In genomic region chr10:91354686-91355085, GRCh38 we compare ENCODE assay signal across 29 cellular contexts.
"Had no signal": no experiment of that assay in that cellular context is flagged by ENCODE, and none has a peak within 500 bp of the region (broad histone marks: within the 10 kb centered on the region; RNA-seq: fewer than 3 reads in every experiment).

No MANE protein-coding gene starts in this region.

- H2AFZ ChIP-seq: neural progenitor cell, parathyroid adenoma had no signal

- DNase-seq: natural killer cell; occipital lobe; ovary; psoas muscle; right cardiac atrium; sigmoid colon; spleen; stimulated activated CD4-positive, alpha-beta T cell treated with anti-CD3 and anti-CD28 coated beads, Interleukin-12 subunit alpha, Interleukin-12 subunit beta, amount 100 ng/mL, for 4 hours; stimulated activated CD4-positive, alpha-beta T cell treated with anti-CD3 and anti-CD28 coated beads, Interleukin-1b, Interleukin-23, amount 100 ng/mL, for 48 hours; stimulated activated CD4-positive, alpha-beta T cell treated with anti-CD3 and anti-CD28 coated beads, Interleukin-4, amount 100 ng/mL, for 1 hour; stimulated activated CD4-positive, alpha-beta T cell treated with anti-CD3 and anti-CD28 coated beads, Interleukin-4, amount 100 ng/mL, for 4 hours; stimulated activated CD8-positive, alpha-beta memory T cell treated with anti-CD3 and anti-CD28 coated beads, Interleukin-4, amount 100 ng/mL, for 48 hours; stimulated activated naive CD4-positive, alpha-beta T cell; stimulated activated naive CD8-positive, alpha-beta T cell treated with anti-CD3 and anti-CD28 coated beads, Interleukin-15, amount 100 ng/mL, for 72 hours; stimulated activated naive CD8-positive, alpha-beta T cell treated with anti-CD3 and anti-CD28 coated beads, Interleukin-15, Interleukin-2, amounts not matched to agents 100 U/mL and 50 U/mL, for 24 hours; substantia nigra; testis; tibial artery; transverse colon; upper lobe of left lung had no signal

- ATAC-seq: natural killer cell; psoas muscle; right cardiac atrium; stimulated activated memory B cell treated with anti-CD40 and anti-IgM and Interleukin-4, amounts not matched to agents 10 μg/mL and 1 μg/mL and 100 μg/mL, for 72 hours; stimulated activated naive CD8-positive, alpha-beta T cell treated with anti-CD3 and anti-CD28 coated beads, Interleukin-15, amount 100 ng/mL, for 72 hours; stimulated activated naive CD8-positive, alpha-beta T cell treated with anti-CD3 and anti-CD28 coated beads, Interleukin-15, Interleukin-2, amounts not matched to agents 100 U/mL and 50 U/mL, for 24 hours had no signal

- H3K4me1 ChIP-seq: parathyroid adenoma, spleen, testis, transverse colon had no signal

- H3K4me2 ChIP-seq: neural progenitor cell, smooth muscle cell had no signal

- H3K27ac ChIP-seq: neural progenitor cell, ovary, parathyroid adenoma, right lobe of liver, sigmoid colon, skin epidermis, spleen, suprapubic skin, testis, tibial artery, transverse colon, upper lobe of left lung, vagina had no signal

- H3K4me3 ChIP-seq: neural progenitor cell, ovary, psoas muscle, right lobe of liver, sigmoid colon, skin epidermis, smooth muscle cell, spleen, suprapubic skin, testis, tibial artery, transverse colon, upper lobe of left lung, vagina had no signal

- H3K36me3 ChIP-seq: neural progenitor cell, ovary, right lobe of liver, sigmoid colon, spleen, suprapubic skin, tibial artery, transverse colon, upper lobe of left lung, vagina had no signal

- H3K9me3 ChIP-seq: ovary, psoas muscle, right lobe of liver, sigmoid colon, spleen, suprapubic skin, testis, tibial artery, transverse colon, upper lobe of left lung, vagina had no signal

- H3K9ac ChIP-seq: neural progenitor cell, parathyroid adenoma had no signal

- H3K79me2 ChIP-seq: parathyroid adenoma had no signal

- H3K27me3 ChIP-seq: neural progenitor cell, ovary, sigmoid colon, suprapubic skin, testis, tibial artery, transverse colon, upper lobe of left lung, vagina had no signal

- FAIRE-seq: urothelium cell line had no signal
